Comparison of ENCODE assay signal across 7 cellular contexts in genomic region chr22:37018815-37019308, GRCh38. TPM values are rescaled to one million over a fixed set of nuclear protein-coding genes. Genes with fewer than 3 reads are reported as not detected.
DNase-seq lines count a peak whose midpoint lies in the region; ATAC-seq lines count a peak whose summit lies in the region.

No MANE protein-coding gene starts in this region.

- CTCF ChIA-PET in T-cell (lab: Charles Lee), result no interaction called here

- peaks cover 4 to 16% (median 6%) of the 10 kb centered on the region in 3 donors for H3K4me1 Mint-ChIP-seq in T-cell
- H3K4me1 Mint-ChIP-seq in naive B cell, result peaks cover 17 to 28% (median 24%) of the 10 kb centered on the region in 3 donors

- H3K9me3 Mint-ChIP-seq in T-cell (no peaks in the 10 kb centered on the region), naive B cell (no peaks in the 10 kb centered on the region)

- DNase-seq in T-cell (no peak), fibroblast of gingiva (ENCODE audit: low read depth) (peak; percentile 40), naive B cell (no peak), RPMI8226 (no peak), NCI-H446 (lab: John Stamatoyannopoulos, UW) (no peak)

- ATAC-seq in GM18502 (IDR thresholded peaks at IDR 0.05; ENCODE audit: poor library complexity, unreplicated experiment) (peak; percentile 13), HG03066 (IDR thresholded peaks at IDR 0.05; ENCODE audit: low read depth, unreplicated experiment) (peak; percentile 28), T-cell (replicated peaks in 1 of 4) (peak in 3 of 4 experiments; percentile 4 to 27 (median 11)), naive B cell (ENCODE audit: low read depth in 2 of 2) (peak; percentile 4 to 10)

- H3K27me3 Mint-ChIP-seq in T-cell, result peaks cover 4 to 9% of the 10 kb centered on the region in 2 donors
- no peaks in the 10 kb centered on the region for H3K27me3 Mint-ChIP-seq in naive B cell

- H3K27ac Mint-ChIP-seq in T-cell (no peak overlapping the region), naive B cell (peak overlapping the region in 1 of 6 donors; percentile 56)

- POLR2A ChIA-PET in T-cell (lab: Charles Lee), result interaction anchor here in 1 of 2 donors (0.5 kb wide), 1 partner anchor 1085 kb away, joined by 5 read pairs; no protein-coding TSS in a partner anchor

- H3K36me3 Mint-ChIP-seq in T-cell (no peaks in the 10 kb centered on the region), naive B cell (no peaks in the 10 kb centered on the region)

- H3K4me3 Mint-ChIP-seq in T-cell (peak overlapping the region; percentile 70 to 77 (median 73)), naive B cell (peak overlapping the region; percentile 79 to 91 (median 82))

RNA-seq across cellular contexts. Expression of gene TST, which starts 0.4 kb away (rescaled TPM):
- 1 to 10 TPM in 3 of 5 donors, under 1 TPM in 2; 0.61 to 2.2 (median 1.0) TPM for total RNA-seq in T-cell
- polyA plus RNA-seq in naive B cell (ENCODE audit: low read depth in 6 of 6), result 1 to 10 TPM in 1 of 6 donors, under 1 TPM in 3, not detected in 2; 0.65 to 3.3 (median 0.89) TPM

RNA-seq across cellular contexts. Expression of gene MPST, which starts 0.7 kb away (rescaled TPM):
- total RNA-seq in T-cell, result 10 to 100 TPM in 1 of 5 donors, 1 to 10 TPM in 4; 2.4 to 10.7 (median 7.1) TPM
- 10 to 100 TPM; 12.0 to 16.5 (median 12.8) TPM for polyA plus RNA-seq in naive B cell (ENCODE audit: low read depth in 6 of 6)

RNA-seq across cellular contexts. Expression of gene KCTD17, which starts 32.7 kb away (rescaled TPM):
- total RNA-seq in T-cell, result 10 to 100 TPM; 24.0 to 36.2 (median 35.1) TPM
- polyA plus RNA-seq in naive B cell (ENCODE audit: low read depth in 6 of 6), result 10 to 100 TPM in 1 of 6 donors, 1 to 10 TPM in 5; 6.7 to 15.6 (median 9.5) TPM
